In the genomic region with DNA sequence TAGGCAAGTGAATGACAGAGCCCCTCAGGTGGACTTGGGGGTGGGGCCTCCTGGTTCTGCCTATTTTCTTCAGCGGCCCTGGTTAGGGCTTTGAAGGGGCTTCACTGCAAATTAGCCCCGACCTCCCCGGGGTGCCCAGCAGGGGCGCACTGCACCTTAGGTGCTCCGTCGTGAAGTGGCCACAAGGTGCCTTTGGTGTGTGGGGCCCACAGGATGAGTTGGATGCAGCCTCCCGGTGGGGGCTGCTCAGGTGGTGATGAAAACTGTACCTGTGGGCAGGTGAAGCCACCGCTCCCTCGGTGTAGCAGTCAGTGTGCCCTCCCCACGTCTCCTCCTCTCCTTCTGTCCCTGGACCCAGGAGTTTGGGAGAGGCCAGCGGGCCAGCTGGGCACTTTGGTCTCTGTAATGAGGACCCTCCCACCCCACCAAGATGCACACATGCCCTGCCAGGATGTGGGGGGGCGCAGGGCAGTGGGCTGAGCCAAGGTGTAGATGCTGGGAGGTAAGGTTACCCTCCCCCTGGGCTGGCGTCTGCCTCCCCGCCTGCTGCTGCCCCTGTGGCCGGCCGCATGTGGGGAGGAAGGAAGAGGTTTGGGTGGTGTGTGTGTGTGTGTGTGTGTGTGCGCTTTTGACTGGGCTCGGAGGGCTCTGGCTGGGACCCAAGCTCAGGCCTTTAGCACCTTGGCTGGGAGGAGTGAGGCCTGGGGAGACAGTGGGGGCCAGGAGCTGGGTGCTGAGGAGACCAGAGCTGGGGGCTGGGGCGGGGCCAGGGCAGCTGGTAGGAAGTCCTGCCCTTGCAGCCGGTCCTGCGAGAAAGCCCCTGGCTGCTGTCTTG, we compare ENCODE assay signal across 1 cellular context.
TF ChIP-seq lines count a peak whose summit lies in the region.

No MANE protein-coding gene starts in this region.

TF ChIP-seq in IMR-90, 13 proteins besides CTCF, POLR2A, EP300 and RAD21:
- no peak for TF ChIP-seq RFX5 (IDR thresholded peaks at IDR 0.05; ENCODE audit: low read depth, low read length)
- TF ChIP-seq CHD1 (IDR thresholded peaks at IDR 0.05; ENCODE audit: low read depth, low read length): no peak
- no peak for TF ChIP-seq RCOR1 (IDR thresholded peaks at IDR 0.05; ENCODE audit: insufficient replicate concordance, low read length)
- TF ChIP-seq ELK1 (IDR thresholded peaks at IDR 0.05; ENCODE audit: borderline replicate concordance, low read depth, low read length): no peak
- no peak for TF ChIP-seq MAZ (IDR thresholded peaks at IDR 0.05; ENCODE audit: borderline replicate concordance, low read depth, low read length)
TF ChIP-seq in IMR-90: peak in this region for 0.
